8 cellular contexts compared by ENCODE assay signal in genomic region chr13:40069173-40070044, GRCh38.
DNase-seq lines count a peak whose midpoint lies in the region; ATAC-seq lines count a peak whose summit lies in the region.

No MANE protein-coding gene starts in this region.

- peak; percentile 51 for ATAC-seq in GM21381 (IDR thresholded peaks at IDR 0.05; ENCODE audit: unreplicated experiment)
- ATAC-seq in GM21737 (IDR thresholded peaks at IDR 0.05; ENCODE audit: unreplicated experiment), result no peak

- peaks cover 10 to 19% (median 18%) of the 10 kb centered on the region in 3 donors for H3K4me1 Mint-ChIP-seq in CD8-positive, alpha-beta memory T cell

- H3K4me3 Mint-ChIP-seq in CD8-positive, alpha-beta memory T cell, result no peak overlapping the region

- H3K9me3 Mint-ChIP-seq in CD8-positive, alpha-beta memory T cell, result no peaks in the 10 kb centered on the region

- H3K27me3 ChIP-seq in CD8-positive, alpha-beta memory T cell (ENCODE audit: insufficient read depth, low read length, poor library complexity, severe bottlenecking), result no peaks in the 10 kb centered on the region

- no peak overlapping the region for H3K4me3 ChIP-seq in CD8-positive, alpha-beta memory T cell (ENCODE audit: low read length)

- POLR2A ChIA-PET in CD8-positive, alpha-beta memory T cell (lab: Charles Lee), result interaction anchor here (0.6 to 1.4 kb wide), 3 partner anchors 137 to 615 kb away, joined by 3 to 5 read pairs (median 4); no protein-coding TSS in a partner anchor

- peak overlapping the region in 1 of 8 donors; percentile 52 for H3K27ac Mint-ChIP-seq in CD8-positive, alpha-beta memory T cell

- H3K4me1 ChIP-seq in CD8-positive, alpha-beta memory T cell (ENCODE audit: insufficient read depth, low read length), result peaks cover 12% of the 10 kb centered on the region

- H3K27ac ChIP-seq in CD8-positive, alpha-beta memory T cell (ENCODE audit: low read depth, low read length), result no peak overlapping the region
- H3K27ac ChIP-seq in caudate nucleus (ENCODE audit: low read depth, low read length), result no peak overlapping the region

- H3K27me3 Mint-ChIP-seq in CD8-positive, alpha-beta memory T cell, result peaks cover 0 to 4% of the 10 kb centered on the region in 2 donors

- H3K9me3 ChIP-seq in CD8-positive, alpha-beta memory T cell (ENCODE audit: low read length), result no peaks in the 10 kb centered on the region

- H3K36me3 ChIP-seq in CD8-positive, alpha-beta memory T cell (ENCODE audit: insufficient read depth, low read length), result no peaks in the 10 kb centered on the region

- DNase-seq in CD8-positive, alpha-beta memory T cell, result peak; percentile 54 to 80 (median 62)
- DNase-seq in NCI-H1105 (lab: John Stamatoyannopoulos, UW) (peak; percentile 19), caudate nucleus (lab: John Stamatoyannopoulos, UW) (peak in 58 of 61 donors; percentile 2 to 82 (median 45)), kidney glomerular epithelial cell (lab: John Stamatoyannopoulos, UW) (peak; percentile 30)
- DNase-seq in activated CD4-positive, CD25-positive, alpha-beta regulatory T cell treated with anti-CD3 and anti-CD28 coated beads, Interleukin-2, amount 50 U/mL, for 16 hours (ENCODE audit: low read depth, low spot score), result peak; percentile 53
- peak; percentile 78 for DNase-seq in stimulated activated CD4-positive, alpha-beta T cell treated with anti-CD3 and anti-CD28 coated beads, Interleukin-2, amount 100 ng/mL, for 24 hours

- CTCF ChIA-PET in CD8-positive, alpha-beta memory T cell (lab: Charles Lee), result interaction anchor here (0.6 to 3.8 kb wide), 43 partner anchors 8 to 618 kb away, joined by 3 to 78 read pairs (median 4); no protein-coding TSS in a partner anchor

- no peaks in the 10 kb centered on the region for H3K36me3 Mint-ChIP-seq in CD8-positive, alpha-beta memory T cell

Comparison
In these comparisons a context has a peak if more than half of its experiments do, and no peak if none do; other contexts are left out.
1. DNase-seq: peak in every context shown above with its lines; median percentile 78 in stimulated activated CD4-positive, alpha-beta T cell treated with anti-CD3 and anti-CD28 coated beads, Interleukin-2, amount 100 ng/mL, for 24 hours; 62 in CD8-positive, alpha-beta memory T cell; 53 in activated CD4-positive, CD25-positive, alpha-beta regulatory T cell treated with anti-CD3 and anti-CD28 coated beads, Interleukin-2, amount 50 U/mL, for 16 hours; 45 in caudate nucleus; 30 in kidney glomerular epithelial cell; 19 in NCI-H1105.